ENCODE assay signal across 10 cellular contexts in genomic region chr3:170049146-170050000, GRCh38. TPM values are rescaled to one million over a fixed set of nuclear protein-coding genes. Genes with fewer than 3 reads are reported as not detected.
DNase-seq lines count a peak whose midpoint lies in the region; ATAC-seq, FAIRE-seq and TF ChIP-seq lines count a peak whose summit lies in the region.
"Had no signal": no experiment of that assay in that cellular context is flagged by ENCODE, and none has a peak within 500 bp of the region (broad histone marks: within the 10 kb centered on the region; RNA-seq: fewer than 3 reads in every experiment).

No MANE protein-coding gene starts in this region.

- H3K27me3 ChIP-seq in bronchial epithelial cell (ENCODE audit: control insufficient read depth, insufficient read depth, low read length) (no peaks in the 10 kb centered on the region), lower lobe of right lung (ENCODE audit: low read depth) (no peaks in the 10 kb centered on the region), upper lobe of left lung (no peaks in the 10 kb centered on the region)
- H3K27me3 ChIP-seq: cardiac muscle cell had no signal

- H3K27ac ChIP-seq in lower lobe of right lung (peak overlapping the region; percentile 55), upper lobe of left lung (peak overlapping the region; percentile 5 to 79 (median 33))
- H3K27ac ChIP-seq: cardiac muscle cell had no signal

- TF ChIP-seq POLR2A in upper lobe of left lung (IDR thresholded peaks at IDR 0.05) = peak in 1 of 4 donors; percentile 26

- H3K4me3 ChIP-seq in bronchial epithelial cell (ENCODE audit: low read depth, low read length) (no peak overlapping the region), lower lobe of right lung (no peak overlapping the region), upper lobe of left lung (no peak overlapping the region)
- H3K4me3 ChIP-seq: cardiac muscle cell had no signal

- intact Hi-C loops in Right ventricle myocardium inferior (cut with DNase I) = no loop called here
- intact Hi-C loops in cardiac septum (cut with DNase I) = no loop called here
- intact Hi-C loops in lower lobe of right lung (cut with DNase I) = no loop called here

- 40 to 55% methylated on average over 7 to 9 of the region's 10 CpGs for WGBS in upper lobe of left lung, 2 donors

- peaks cover 33% of the 10 kb centered on the region for H3K4me1 ChIP-seq in lower lobe of right lung
- peaks cover 10 to 34% (median 25%) of the 10 kb centered on the region in 4 donors for H3K4me1 ChIP-seq in upper lobe of left lung

- no peak for TF ChIP-seq CTCF in bronchial epithelial cell (IDR thresholded peaks at IDR 0.05; ENCODE audit: insufficient read depth, low read length, severe bottlenecking)
- TF ChIP-seq CTCF in lower lobe of right lung (IDR thresholded peaks at IDR 0.05) = no peak
- TF ChIP-seq CTCF in upper lobe of left lung (IDR thresholded peaks at IDR 0.05) = no peak

- H3K36me3 ChIP-seq in bronchial epithelial cell (ENCODE audit: control insufficient read depth, insufficient read depth, low read length) (no peaks in the 10 kb centered on the region), lower lobe of right lung (no peaks in the 10 kb centered on the region), upper lobe of left lung (no peaks in the 10 kb centered on the region)
- H3K36me3 ChIP-seq: cardiac muscle cell had no signal

- ATAC-seq in Right ventricle myocardium inferior = peak; percentile 37
- ATAC-seq in lower lobe of right lung = peak; percentile 57 to 86
- peak; percentile 60 to 87 for ATAC-seq in upper lobe of left lung (ENCODE audit: low FRiP score in 2 of 2)

- no peak for TF ChIP-seq EP300 in upper lobe of left lung (IDR thresholded peaks at IDR 0.05)

- no peak for DNase-seq in Right ventricle myocardium inferior (ENCODE audit: missing footprints)
- no peak for DNase-seq in cardiac septum (ENCODE audit: low spot score)
- peak; percentile 35 for DNase-seq in bronchial epithelial cell (ENCODE audit: low read depth)
- DNase-seq in lower lobe of right lung = peak; percentile 67
- DNase-seq in upper lobe of left lung = peak in 1 of 2 donors; percentile 70
- DNase-seq in C1 segment of cervical spinal cord (lab: John Stamatoyannopoulos, UW) = no peak
- DNase-seq in DMS 273 (lab: John Stamatoyannopoulos, UW; ENCODE audit: unreplicated experiment) = no peak
- no peak for DNase-seq in stimulated activated CD4-positive, alpha-beta T cell treated with anti-CD3 and anti-CD28 coated beads, Interleukin-4, amount 100 ng/mL, for 1 hour
- DNase-seq: NCI-H1105 treated with DMSO at 0.1 percent for 48 hours had no signal

- FAIRE-seq in bronchial epithelial cell (lab: Jason Lieb, UNC) = no peak

- H3K9me3 ChIP-seq in lower lobe of right lung (no peaks in the 10 kb centered on the region), upper lobe of left lung (no peaks in the 10 kb centered on the region)

RNA-seq across cellular contexts. Expression of gene GPR160, which starts 11.6 kb away (rescaled TPM):
- total RNA-seq in Right ventricle myocardium inferior (1.2 TPM), cardiac septum (0.78 TPM), bronchial epithelial cell (1.3 and 2.0 TPM in 2 replicates), lower lobe of right lung (24.4 TPM), upper lobe of left lung (10 to 100 TPM; 11.5 to 49.7 (median 34.1) TPM)
- total RNA-seq: cardiac muscle cell had no signal

Comparison
In these comparisons a context has a peak if more than half of its experiments do, and no peak if none do; other contexts are left out.
1. DNase-seq: peak in bronchial epithelial cell (single experiment) and lower lobe of right lung (single experiment); none in Right ventricle myocardium inferior (single experiment), cardiac septum (single experiment), C1 segment of cervical spinal cord (0 of 14), DMS 273 (single experiment) and stimulated activated CD4-positive, alpha-beta T cell treated with anti-CD3 and anti-CD28 coated beads, Interleukin-4, amount 100 ng/mL, for 1 hour (single experiment).
2. Peak in every context shown above with its lines, with median percentiles within 50 percentile points of each other: ATAC-seq.